In the genomic region with DNA sequence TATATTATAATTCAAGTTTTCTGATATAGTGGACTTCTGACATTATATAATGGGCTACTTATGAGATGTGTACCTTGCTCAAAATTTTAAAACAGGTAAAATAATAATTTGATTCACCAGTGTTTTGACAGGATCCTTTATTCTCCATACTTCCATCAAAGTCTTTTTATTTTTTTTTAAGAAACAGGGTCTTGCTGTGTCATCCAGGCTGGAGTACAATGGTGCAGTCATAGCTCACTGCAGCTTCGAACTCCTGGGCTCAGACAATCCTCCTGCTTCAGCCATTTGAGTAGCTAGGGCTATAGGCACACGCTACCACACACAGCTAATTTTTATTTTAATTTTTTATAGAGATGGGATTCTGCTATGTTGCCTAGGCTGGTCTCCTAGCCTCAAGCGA, we compare ENCODE assay signal across 9 cellular contexts.
"Had no signal": no experiment of that assay in that cellular context is flagged by ENCODE, and none has a peak within 500 bp of the region (broad histone marks: within the 10 kb centered on the region; RNA-seq: fewer than 3 reads in every experiment).

No MANE protein-coding gene starts in this region.

- FAIRE-seq: HTR-8/SVneo had no signal

- DNase-seq: GOT3, H7, HFFc6, IMR-90, KBM-7 had no signal

- H3K4me3 Mint-ChIP-seq: HFFc6 had no signal

- H3K9me3 ChIP-seq: HAP-1 had no signal

- ATAC-seq: HCT116 had no signal

- H3K27ac ChIP-seq: KMS-11 had no signal

- H3K4me2 ChIP-seq: KMS-11 had no signal

- H3K9ac ChIP-seq: KMS-11 had no signal

- H3K9me3 Mint-ChIP-seq: HFFc6 had no signal

- H3K27ac Mint-ChIP-seq: HFFc6 had no signal

- H3K4me3 ChIP-seq: HAP-1 had no signal
